ENCODE assay signal across 10 cellular contexts in genomic region chr17:12727076-12727750, GRCh38.
DNase-seq lines count a peak whose midpoint lies in the region; ATAC-seq and TF ChIP-seq lines count a peak whose summit lies in the region.
"Had no signal": no experiment of that assay in that cellular context is flagged by ENCODE, and none has a peak within 500 bp of the region (broad histone marks: within the 10 kb centered on the region; RNA-seq: fewer than 3 reads in every experiment).

No MANE protein-coding gene starts in this region.

- H3K4me1 ChIP-seq in right cardiac atrium (ENCODE audit: control insufficient read depth, insufficient read depth, low read length) (peaks cover 7% of the 10 kb centered on the region), stomach (peaks cover 10 to 36% (median 22%) of the 10 kb centered on the region in 4 donors)

- peak overlapping the region; percentile 18 for H3K27ac ChIP-seq in right cardiac atrium (ENCODE audit: low read length)
- H3K27ac ChIP-seq in stomach, result peak overlapping the region in 3 of 5 donors; percentile 43 to 57 (median 51)

- DNase-seq in GM04504 (ENCODE audit: low read depth) (peak; percentile 17), amniotic epithelial cell (ENCODE audit: low read depth) (peak; percentile 63), right cardiac atrium (no peak), stomach (no peak), DMS53 (lab: John Stamatoyannopoulos, UW) (no peak), GM10248 (ENCODE audit: extremely low spot score) (no peak)
- DNase-seq: stimulated activated CD4-positive, alpha-beta T cell treated with anti-CD3 and anti-CD28 coated beads, Interleukin-4, amount 100 ng/mL, for 4 hours; stimulated activated naive CD4-positive, alpha-beta T cell treated with Interleukin-2 at 50 U/mL for 16 hours; SW 1271 had no signal

- POLR2A ChIA-PET in GM10248 (lab: Yijun Ruan, JAX), result no interaction called here

- WGBS in right cardiac atrium, result 68% methylated on average over 6 of the region's 6 CpGs
- WGBS in stomach, 5 donors, result 56 to 74% (median 69%) methylated on average over 6 of the region's 6 CpGs

- ATAC-seq in right cardiac atrium (no peak), HG02763 (IDR thresholded peaks at IDR 0.05; ENCODE audit: unreplicated experiment) (no peak)

- CTCF ChIA-PET in GM10248 (lab: Yijun Ruan, JAX), result interaction anchor here (1.5 kb wide), 1 partner anchor 15 kb away, joined by 5 read pairs; no protein-coding TSS in a partner anchor

- TF ChIP-seq CTCF in stomach (IDR thresholded peaks at IDR 0.05) (no peak), GM10248 (IDR thresholded peaks at IDR 0.05; ENCODE audit: control extremely low read depth, extremely low read depth, low read depth, missing control alignments) (no peak)

- H3K27me3 ChIP-seq in right cardiac atrium (ENCODE audit: control insufficient read depth, insufficient read depth) (no peaks in the 10 kb centered on the region), stomach (no peaks in the 10 kb centered on the region)

- no peak for TF ChIP-seq POLR2A in stomach (IDR thresholded peaks at IDR 0.05)

- intact Hi-C loops in right cardiac atrium (cut with DNase I), result no loop called here
- intact Hi-C loops in stomach (cut with DNase I; ENCODE audit: low total_unique reads), result no loop called here

- H3K9me3 ChIP-seq in right cardiac atrium (ENCODE audit: control insufficient read depth, low read length) (no peaks in the 10 kb centered on the region), stomach (no peaks in the 10 kb centered on the region)

- H3K4me3 ChIP-seq in right cardiac atrium (ENCODE audit: low read length) (no peak overlapping the region), stomach (no peak overlapping the region)

- no peaks in the 10 kb centered on the region for H3K36me3 ChIP-seq in stomach

- no peak for TF ChIP-seq EP300 in stomach (IDR thresholded peaks at IDR 0.05)

Comparison
In these comparisons a context has a peak if more than half of its experiments do, and no peak if none do; other contexts are left out.
1. DNase-seq: peak in GM04504 (single experiment) and amniotic epithelial cell (single experiment); none in right cardiac atrium (0 of 3), stomach (single experiment), DMS53 (single experiment) and GM10248 (single experiment).